ENCODE assay signal across 25 cellular contexts in the genomic region with DNA sequence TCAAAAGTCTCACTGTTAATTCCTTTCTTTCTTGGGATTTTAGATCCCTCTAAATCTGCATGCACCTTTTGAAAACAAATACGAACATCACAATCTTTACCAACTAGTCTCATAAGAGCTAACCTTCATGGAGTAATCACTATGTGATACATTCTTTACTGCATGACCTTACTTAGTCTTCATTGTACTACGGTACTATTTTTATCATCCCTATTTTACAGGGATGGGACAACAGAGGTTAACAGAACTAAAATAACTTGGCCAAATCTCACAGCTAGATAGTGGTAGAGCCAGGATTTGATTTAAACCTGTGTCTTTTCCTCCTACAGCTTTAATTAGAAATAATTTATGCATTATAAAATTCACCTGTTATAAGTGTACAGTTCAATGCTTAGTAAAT. TPM values are rescaled to one million over a fixed set of nuclear protein-coding genes. Genes with fewer than 3 reads are reported as not detected.
DNase-seq lines count a peak whose midpoint lies in the region; ATAC-seq, FAIRE-seq and TF ChIP-seq lines count a peak whose summit lies in the region.
"Had no signal": no experiment of that assay in that cellular context is flagged by ENCODE, and none has a peak within 500 bp of the region (broad histone marks: within the 10 kb centered on the region; RNA-seq: fewer than 3 reads in every experiment).

No MANE protein-coding gene starts in this region.

- intact Hi-C loops in HepG2 (cut with micrococcal nuclease; ENCODE audit: unreplicated experiment), result loop anchor here (2.0 kb wide), 1 partner anchor 62 kb away; the partner anchor contains the start of gene NUFIP2
- intact Hi-C loops in right lobe of liver (cut with DNase I), result no loop called here
- intact Hi-C loops in heart left ventricle (cut with DNase I), result no loop called here

- peak; percentile 42 for FAIRE-seq in HepG2 (lab: Jason Lieb, UNC)
- FAIRE-seq: A204.1, GM12891 had no signal

- CTCF ChIA-PET in HepG2 (lab: Yijun Ruan, JAX; ENCODE audit: low intra/inter-chr PET ratio, low total read pairs), result no interaction called here

- H3K79me2 ChIP-seq in HepG2 (ENCODE audit: insufficient read depth, low read length), result no peaks in the 10 kb centered on the region

- no TSS peak for BruUV-seq in HepG2 (replicated peaks; lab: Mats Ljungman, UMichigan)

- WGBS in HepG2 (ENCODE audit: low lambda C conversion rate), result 94% methylated on average over 2 of the region's 2 CpGs
- 78% methylated on average over 2 of the region's 2 CpGs for WGBS in right lobe of liver (ENCODE audit: insufficient coverage, low coverage, low lambda C conversion rate, missing lambda C conversion rate)
- 30 to 52% (median 44%) methylated on average over 2 of the region's 2 CpGs for WGBS in heart left ventricle, 4 donors

- no peak overlapping the region for H3K4me3 ChIP-seq in HepG2 (replicated peaks in 1 of 3; ENCODE audit: insufficient read depth in 1 of 3, low read depth in 2 of 3, low read length in 3 of 3)
- no peak overlapping the region for H3K4me3 ChIP-seq in right lobe of liver
- H3K4me3 ChIP-seq in SK-N-MC, result no peak overlapping the region
- no peak overlapping the region for H3K4me3 ChIP-seq in heart left ventricle
- no peak overlapping the region for H3K4me3 ChIP-seq in MG63
- H3K4me3 ChIP-seq: BLaER1, HAP-1, Peyer's patch, SJSA1 had no signal

- H3K4me1 ChIP-seq in HepG2 (ENCODE audit: insufficient read depth, low read length), result no peaks in the 10 kb centered on the region
- no peaks in the 10 kb centered on the region for H3K4me1 ChIP-seq in right lobe of liver
- peaks cover 0 to 5% (median 0%) of the 10 kb centered on the region in 12 donors for H3K4me1 ChIP-seq in heart left ventricle
- H3K4me1 ChIP-seq: Peyer's patch had no signal

- no peaks in the 10 kb centered on the region for H4K20me1 ChIP-seq in HepG2 (ENCODE audit: insufficient read depth, low read length)
- H4K20me1 ChIP-seq: BLaER1 had no signal

- POLR2A ChIA-PET in HepG2 (lab: Yijun Ruan, JAX), result no interaction called here

- ATAC-seq in HepG2, result no peak
- no peak for ATAC-seq in right lobe of liver
- ATAC-seq in heart left ventricle, result peak in 3 of 4 donors; percentile 60 to 74 (median 67)
- ATAC-seq in activated T-helper 17 cell treated with anti-CD3 and anti-CD28 coated beads, Interleukin-2, amount 50 U/mL, for 72 hours (replicated peaks), result no peak
- no peak for ATAC-seq in stimulated activated memory B cell treated with anti-CD40 and anti-IgM and Interleukin-4, amounts not matched to agents 10 μg/mL and 1 μg/mL and 100 μg/mL, for 72 hours

- H3K4me2 ChIP-seq in HepG2 (ENCODE audit: low read depth, low read length), result no peak overlapping the region
- H3K4me2 ChIP-seq: BLaER1 had no signal

- peaks cover 3% of the 10 kb centered on the region for H3K27me3 Mint-ChIP-seq in activated T-helper 17 cell treated with anti-CD3 and anti-CD28 coated beads, Interleukin-2, amount 50 U/mL, for 72 hours
- H3K27me3 Mint-ChIP-seq in stimulated activated memory B cell treated with anti-CD40 and anti-IgM and Interleukin-4, amounts not matched to agents 10 μg/mL and 1 μg/mL and 100 μg/mL, for 72 hours, result no peaks in the 10 kb centered on the region
- H3K27me3 Mint-ChIP-seq: CD4-positive, alpha-beta T cell had no signal

- no peaks in the 10 kb centered on the region for H3K36me3 Mint-ChIP-seq in activated T-helper 17 cell treated with anti-CD3 and anti-CD28 coated beads, Interleukin-2, amount 50 U/mL, for 72 hours (ENCODE audit: low read depth)
- H3K36me3 Mint-ChIP-seq in stimulated activated memory B cell treated with anti-CD40 and anti-IgM and Interleukin-4, amounts not matched to agents 10 μg/mL and 1 μg/mL and 100 μg/mL, for 72 hours, result no peaks in the 10 kb centered on the region

- no peak overlapping the region for H3K27ac Mint-ChIP-seq in activated T-helper 17 cell treated with anti-CD3 and anti-CD28 coated beads, Interleukin-2, amount 50 U/mL, for 72 hours
- no peak overlapping the region for H3K27ac Mint-ChIP-seq in stimulated activated memory B cell treated with anti-CD40 and anti-IgM and Interleukin-4, amounts not matched to agents 10 μg/mL and 1 μg/mL and 100 μg/mL, for 72 hours
- H3K27ac Mint-ChIP-seq: CD4-positive, alpha-beta T cell had no signal

- DNase-seq in HepG2 (ENCODE audit: low spot score) (no peak), right lobe of liver (no peak), SK-N-MC (ENCODE audit: low read depth, low spot score) (no peak), heart left ventricle (no peak), MG63 (no peak)
- DNase-seq: CD4-positive, alpha-beta T cell; COR-L47; DMS79; KBM-7; NCI-H1092 treated with DMSO at 0.1 percent for 48 hours; NCI-H146; NCI-H2029; NCI-H345; NCI-H524; NCI-H774; NK-92 treated with Interleukin-12 subunit alpha and Interleukin-12 subunit beta, amount 100 ng/mL, for 24 hours; Peyer's patch; SW 1271 had no signal

- H3K4me3 Mint-ChIP-seq in activated T-helper 17 cell treated with anti-CD3 and anti-CD28 coated beads, Interleukin-2, amount 50 U/mL, for 72 hours, result no peak overlapping the region
- H3K4me3 Mint-ChIP-seq in stimulated activated memory B cell treated with anti-CD40 and anti-IgM and Interleukin-4, amounts not matched to agents 10 μg/mL and 1 μg/mL and 100 μg/mL, for 72 hours, result no peak overlapping the region
- H3K4me3 Mint-ChIP-seq: CD4-positive, alpha-beta T cell had no signal

- H2AFZ ChIP-seq in HepG2 (ENCODE audit: low read length), result no peak overlapping the region

- H3K9ac ChIP-seq in HepG2 (ENCODE audit: insufficient read depth, low read depth, low read length) (no peak overlapping the region), SK-N-MC (ENCODE audit: insufficient read length) (no peak overlapping the region)
- H3K9ac ChIP-seq: BLaER1 had no signal

- TF ChIP-seq CTCF in HepG2 (CRISPR knock-in tag; IDR thresholded peaks at IDR 0.05), result no peak
- TF ChIP-seq CTCF in right lobe of liver (IDR thresholded peaks at IDR 0.05), result no peak
- no peak for TF ChIP-seq CTCF in heart left ventricle (IDR thresholded peaks at IDR 0.05)

- no peaks in the 10 kb centered on the region for H3K9me3 Mint-ChIP-seq in activated T-helper 17 cell treated with anti-CD3 and anti-CD28 coated beads, Interleukin-2, amount 50 U/mL, for 72 hours
- H3K9me3 Mint-ChIP-seq in stimulated activated memory B cell treated with anti-CD40 and anti-IgM and Interleukin-4, amounts not matched to agents 10 μg/mL and 1 μg/mL and 100 μg/mL, for 72 hours, result no peaks in the 10 kb centered on the region
- H3K9me3 Mint-ChIP-seq: CD4-positive, alpha-beta T cell had no signal

- in situ Hi-C loops in HepG2 (cut with HindIII; ENCODE audit: extremely low pct_ligation_motif_present, low pct_unique_long_range_greater_than_20kb), result no loop called here

- H3K27me3 ChIP-seq in HepG2 (ENCODE audit: control insufficient read depth in 1 of 2, insufficient read depth in 2 of 2, low read length in 2 of 2) (no peaks in the 10 kb centered on the region), right lobe of liver (no peaks in the 10 kb centered on the region), heart left ventricle (no peaks in the 10 kb centered on the region), MG63 (no peaks in the 10 kb centered on the region)
- H3K27me3 ChIP-seq: BLaER1, Peyer's patch, SJSA1 had no signal

- H3K4me1 Mint-ChIP-seq in activated T-helper 17 cell treated with anti-CD3 and anti-CD28 coated beads, Interleukin-2, amount 50 U/mL, for 72 hours, result no peaks in the 10 kb centered on the region
- peaks cover 6% of the 10 kb centered on the region for H3K4me1 Mint-ChIP-seq in stimulated activated memory B cell treated with anti-CD40 and anti-IgM and Interleukin-4, amounts not matched to agents 10 μg/mL and 1 μg/mL and 100 μg/mL, for 72 hours

- H3K9me3 ChIP-seq in HepG2 (ENCODE audit: low read length), result no peaks in the 10 kb centered on the region
- H3K9me3 ChIP-seq in right lobe of liver, result no peaks in the 10 kb centered on the region
- H3K9me3 ChIP-seq in SK-N-MC (ENCODE audit: low read depth, low read length), result no peaks in the 10 kb centered on the region
- no peaks in the 10 kb centered on the region for H3K9me3 ChIP-seq in heart left ventricle
- H3K9me3 ChIP-seq in MG63, result no peaks in the 10 kb centered on the region; the same call in 1 of the 2 replicates
- H3K9me3 ChIP-seq: BLaER1, HAP-1, Peyer's patch, SJSA1 had no signal

- H3K27ac ChIP-seq in HepG2 (ENCODE audit: extremely low read length, insufficient read depth, low read length) (no peak overlapping the region), right lobe of liver (no peak overlapping the region), SK-N-MC (peak overlapping the region; percentile 6; the same call in 1 of the 2 replicates), heart left ventricle (peak overlapping the region in 1 of 12 donors; percentile 13)
- H3K27ac ChIP-seq: BLaER1, Peyer's patch, SJSA1 had no signal

- no peak for TF ChIP-seq RAD21 in HepG2 (CRISPR knock-in tag; IDR thresholded peaks at IDR 0.05)

- TF ChIP-seq POLR2A in HepG2 (IDR thresholded peaks at IDR 0.05; ENCODE audit: insufficient read depth in 1 of 2, low read depth in 2 of 2, low read length in 2 of 2), result no peak
- TF ChIP-seq POLR2A in right lobe of liver (IDR thresholded peaks at IDR 0.05), result no peak
- TF ChIP-seq POLR2A in heart left ventricle (IDR thresholded peaks at IDR 0.05), result no peak

- TF ChIP-seq EP300 in HepG2 (IDR thresholded peaks at IDR 0.05; ENCODE audit: low read depth in 2 of 2, low read length in 2 of 2) (no peak), HepG2 (CRISPR knock-in tag; IDR thresholded peaks at IDR 0.05; ENCODE audit: borderline replicate concordance) (no peak)

- H3K36me3 ChIP-seq in HepG2 (replicated peaks in 1 of 2; ENCODE audit: control insufficient read depth in 1 of 2, insufficient read depth in 2 of 2, low read length in 2 of 2) (no peaks in the 10 kb centered on the region), right lobe of liver (no peaks in the 10 kb centered on the region), SK-N-MC (ENCODE audit: insufficient read depth, low read length) (no peaks in the 10 kb centered on the region), heart left ventricle (no peaks in the 10 kb centered on the region), MG63 (no peaks in the 10 kb centered on the region)
- H3K36me3 ChIP-seq: BLaER1, HAP-1, Peyer's patch, SJSA1 had no signal

RNA-seq across cellular contexts. Expression of gene TAOK1, which starts 32.9 kb away (rescaled TPM):
- total RNA-seq in HepG2 (2016; rRNA removed; fragmentation: Illumina TruSeq; extraction: Trizol), result 23.0 and 36.2 TPM in 2 replicates
- total RNA-seq in HepG2 (2016; cell fraction: cytosol; rRNA removed; fragmentation: Illumina TruSeq; extraction: Trizol; ENCODE audit: low read depth), result 7.0 and 9.1 TPM in 2 replicates
- total RNA-seq in HepG2 (2016; cell fraction: insoluble cytoplasmic fraction; rRNA removed; fragmentation: Illumina TruSeq; extraction: Trizol), result 23.9 and 35.6 TPM in 2 replicates
- 9.0 and 11.2 TPM in 2 replicates for total RNA-seq in HepG2 (2016; cell fraction: membrane; rRNA removed; fragmentation: Illumina TruSeq; extraction: Trizol)
- total RNA-seq in HepG2 (2016; cell fraction: nucleus; rRNA removed; fragmentation: Illumina TruSeq; extraction: Trizol), result 29.2 and 33.5 TPM in 2 replicates
- 10.3 and 14.1 TPM in 2 replicates for polyA plus RNA-seq in HepG2 (2011; rRNA removed)
- 4.6 and 8.1 TPM in 2 replicates for polyA plus RNA-seq in HepG2 (2011; cell fraction: cytosol; rRNA removed)
- 8.2 and 11.5 TPM in 2 replicates for polyA plus RNA-seq in HepG2 (2011; cell fraction: nucleus; rRNA removed)
- 12.5 and 13.0 TPM in 2 replicates for polyA plus RNA-seq in HepG2 (2012)
- polyA plus RNA-seq in HepG2 (2016; cell fraction: cytosol; fragmentation: Illumina TruSeq; extraction: Trizol; ENCODE audit: low read depth), result 0.34 and 0.37 TPM in 2 replicates
- polyA plus RNA-seq in HepG2 (2016; cell fraction: insoluble cytoplasmic fraction; fragmentation: Illumina TruSeq; extraction: Trizol; ENCODE audit: low read depth), result 15.4 and 16.5 TPM in 2 replicates
- polyA plus RNA-seq in HepG2 (2016; cell fraction: membrane; fragmentation: Illumina TruSeq; extraction: Trizol; ENCODE audit: low read depth), result 1.4 and 1.8 TPM in 2 replicates
- 17.1 and 17.4 TPM in 2 replicates for polyA plus RNA-seq in HepG2 (2016; cell fraction: nucleus; fragmentation: Illumina TruSeq; extraction: Trizol; ENCODE audit: insufficient read depth, low read depth)
- 18.5 and 31.2 TPM in 2 replicates for polyA minus RNA-seq in HepG2 (2011; rRNA and poly(A)+ RNA removed; ENCODE audit: low replicate concordance)
- polyA minus RNA-seq in HepG2 (2011; cell fraction: cytosol; rRNA and poly(A)+ RNA removed), result 29.5 and 45.7 TPM in 2 replicates
- 48.7 and 64.9 TPM in 2 replicates for polyA minus RNA-seq in HepG2 (2011; cell fraction: nucleus; rRNA and poly(A)+ RNA removed)
- 10 to 100 TPM; 17.1 to 37.1 (median 21.1) TPM for total RNA-seq in right lobe of liver
- 10 to 100 TPM; 41.7 to 81.2 (median 62.9) TPM for total RNA-seq in heart left ventricle
- polyA plus RNA-seq in heart left ventricle, result 10 to 100 TPM in 1 of 2 donors, 1 to 10 TPM in 1; 9.2 to 17.4 TPM
- 15.7 and 34.6 TPM in 2 replicates for total RNA-seq in MG63 (2014; rRNA removed; shearing (Covaris generic); ENCODE audit: low replicate concordance)
- 10 to 100 TPM; 40.0 to 42.0 TPM for total RNA-seq in activated T-helper 17 cell treated with anti-CD3 and anti-CD28 coated beads, Interleukin-2, amount 50 U/mL, for 72 hours

Comparison
In these comparisons a context has a peak if more than half of its experiments do, and no peak if none do; other contexts are left out.
1. ATAC-seq: peak in heart left ventricle (3 of 4); none in HepG2 (single experiment), right lobe of liver (0 of 4), activated T-helper 17 cell treated with anti-CD3 and anti-CD28 coated beads, Interleukin-2, amount 50 U/mL, for 72 hours (single experiment) and stimulated activated memory B cell treated with anti-CD40 and anti-IgM and Interleukin-4, amounts not matched to agents 10 μg/mL and 1 μg/mL and 100 μg/mL, for 72 hours (single experiment).